Comparison of ENCODE assay signal across 1 cellular context in the genomic region with DNA sequence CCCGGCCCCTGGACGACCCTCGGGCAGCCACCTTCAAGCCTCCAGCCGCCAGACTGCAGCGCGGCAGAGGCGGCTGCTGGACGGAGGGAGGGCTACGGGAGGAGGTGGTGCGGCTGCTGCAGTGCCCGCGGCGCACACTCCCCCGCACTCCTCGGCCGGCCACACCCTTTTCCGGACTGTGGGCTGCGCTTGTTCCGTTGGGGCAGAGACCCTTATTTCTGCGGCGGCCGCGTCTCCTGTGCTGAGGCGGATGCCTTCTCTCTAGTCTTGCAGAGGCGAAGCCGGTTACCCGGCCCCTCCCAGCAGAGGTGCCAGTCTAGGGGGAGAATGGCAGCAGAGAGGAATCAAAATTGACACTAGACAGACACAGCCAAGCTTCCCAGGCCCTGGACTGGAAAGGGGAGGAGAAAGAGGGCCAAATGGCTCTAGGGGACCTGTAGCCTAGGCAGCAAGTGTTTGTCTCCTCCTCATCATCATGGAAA.
TF ChIP-seq lines count a peak whose summit lies in the region.

No MANE protein-coding gene starts in this region.

TF ChIP-seq in HEK293, 187 proteins besides CTCF, POLR2A, EP300 and RAD21 (continued from another document):
- TF ChIP-seq, protein P1, sequence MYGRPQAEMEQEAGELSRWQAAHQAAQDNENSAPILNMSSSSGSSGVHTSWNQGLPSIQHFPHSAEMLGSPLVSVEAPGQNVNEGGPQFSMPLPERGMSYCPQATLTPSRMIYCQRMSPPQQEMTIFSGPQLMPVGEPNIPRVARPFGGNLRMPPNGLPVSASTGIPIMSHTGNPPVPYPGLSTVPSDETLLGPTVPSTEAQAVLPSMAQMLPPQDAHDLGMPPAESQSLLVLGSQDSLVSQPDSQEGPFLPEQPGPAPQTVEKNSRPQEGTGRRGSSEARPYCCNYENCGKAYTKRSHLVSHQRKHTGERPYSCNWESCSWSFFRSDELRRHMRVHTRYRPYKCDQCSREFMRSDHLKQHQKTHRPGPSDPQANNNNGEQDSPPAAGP (tag by site-specific recombination; IDR thresholded peaks at IDR 0.05): peak; percentile 59; the same call in 1 of the 2 replicates
- TF ChIP-seq KLF10 (tag by site-specific recombination; IDR thresholded peaks at IDR 0.05): peak; percentile 93
- TF ChIP-seq ZNF266 (tag by site-specific recombination; IDR thresholded peaks at IDR 0.05; ENCODE audit: low read depth): no peak
- TF ChIP-seq ZNF335 (tag by site-specific recombination; conservative IDR thresholded peaks at IDR 0.05): peak; percentile 63
- TF ChIP-seq ZBTB20 (tag by site-specific recombination; IDR thresholded peaks at IDR 0.05): no peak; the same call in 1 of the 2 replicates
- no peak for TF ChIP-seq ZNF140 (tag by site-specific recombination; IDR thresholded peaks at IDR 0.05)
- peak; percentile 73 for TF ChIP-seq ZNF366 (tag by site-specific recombination; conservative IDR thresholded peaks at IDR 0.05)
- TF ChIP-seq ZNF2 (tag by site-specific recombination; IDR thresholded peaks at IDR 0.05): peak; percentile 41; the same call in 1 of the 2 replicates
- peak; percentile 75 for TF ChIP-seq GLIS2 (tag by site-specific recombination; IDR thresholded peaks at IDR 0.05)
- TF ChIP-seq, protein P2, sequence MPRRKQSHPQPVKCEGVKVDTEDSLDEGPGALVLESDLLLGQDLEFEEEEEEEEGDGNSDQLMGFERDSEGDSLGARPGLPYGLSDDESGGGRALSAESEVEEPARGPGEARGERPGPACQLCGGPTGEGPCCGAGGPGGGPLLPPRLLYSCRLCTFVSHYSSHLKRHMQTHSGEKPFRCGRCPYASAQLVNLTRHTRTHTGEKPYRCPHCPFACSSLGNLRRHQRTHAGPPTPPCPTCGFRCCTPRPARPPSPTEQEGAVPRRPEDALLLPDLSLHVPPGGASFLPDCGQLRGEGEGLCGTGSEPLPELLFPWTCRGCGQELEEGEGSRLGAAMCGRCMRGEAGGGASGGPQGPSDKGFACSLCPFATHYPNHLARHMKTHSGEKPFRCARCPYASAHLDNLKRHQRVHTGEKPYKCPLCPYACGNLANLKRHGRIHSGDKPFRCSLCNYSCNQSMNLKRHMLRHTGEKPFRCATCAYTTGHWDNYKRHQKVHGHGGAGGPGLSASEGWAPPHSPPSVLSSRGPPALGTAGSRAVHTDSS (tag by site-specific recombination; IDR thresholded peaks at IDR 0.05): no peak
- TF ChIP-seq ZNF433 (tag by site-specific recombination; IDR thresholded peaks at IDR 0.05; ENCODE audit: low read depth): no peak
- TF ChIP-seq ZNF391 (tag by site-specific recombination; IDR thresholded peaks at IDR 0.05; ENCODE audit: borderline replicate concordance, low read depth): no peak
- TF ChIP-seq FEZF1 (tag by site-specific recombination; IDR thresholded peaks at IDR 0.05): no peak
- no peak for TF ChIP-seq ZNF830 (tag by site-specific recombination; IDR thresholded peaks at IDR 0.05; ENCODE audit: low read depth)
- peak; percentile 51 for TF ChIP-seq OSR2 (tag by site-specific recombination; IDR thresholded peaks at IDR 0.05)
- TF ChIP-seq ZBTB8A (tag by site-specific recombination; IDR thresholded peaks at IDR 0.05): peak; percentile 51; the same call in 1 of the 2 replicates
- TF ChIP-seq ZNF629 (tag by site-specific recombination; IDR thresholded peaks at IDR 0.05): peak; percentile 22; the same call in 1 of the 2 replicates
- TF ChIP-seq ZSCAN23 (tag by site-specific recombination; IDR thresholded peaks at IDR 0.05): no peak
- no peak for TF ChIP-seq SCRT1 (tag by site-specific recombination; IDR thresholded peaks at IDR 0.05; ENCODE audit: borderline replicate concordance)
- no peak for TF ChIP-seq ZNF37A (tag by site-specific recombination; IDR thresholded peaks at IDR 0.05)
- no peak for TF ChIP-seq ZNF571 (tag by site-specific recombination; IDR thresholded peaks at IDR 0.05)
- TF ChIP-seq SP2 (tag by site-specific recombination; IDR thresholded peaks at IDR 0.05): peak; percentile 75
- TF ChIP-seq KLF9 (tag by site-specific recombination; IDR thresholded peaks at IDR 0.05; ENCODE audit: low read depth): peak; percentile 90
- TF ChIP-seq ZNF621 (tag by site-specific recombination; IDR thresholded peaks at IDR 0.05): no peak
- TF ChIP-seq KLF1 (tag by site-specific recombination; IDR thresholded peaks at IDR 0.05): peak; percentile 91
- 0 out of 2 replicates have a peak, but pooled peaks have one; percentile 28 for TF ChIP-seq ZEB2 (tag by site-specific recombination; IDR thresholded peaks at IDR 0.05)
- peak; percentile 59 for TF ChIP-seq SP3 (tag by site-specific recombination; IDR thresholded peaks at IDR 0.05)
- TF ChIP-seq EGR2 (tag by site-specific recombination; IDR thresholded peaks at IDR 0.05; ENCODE audit: low read depth): peak; percentile 87
- no peak for TF ChIP-seq PRDM1 (tag by site-specific recombination; IDR thresholded peaks at IDR 0.05)
- TF ChIP-seq ZNF548 (tag by site-specific recombination; IDR thresholded peaks at IDR 0.05): no peak
- TF ChIP-seq, protein P3, sequence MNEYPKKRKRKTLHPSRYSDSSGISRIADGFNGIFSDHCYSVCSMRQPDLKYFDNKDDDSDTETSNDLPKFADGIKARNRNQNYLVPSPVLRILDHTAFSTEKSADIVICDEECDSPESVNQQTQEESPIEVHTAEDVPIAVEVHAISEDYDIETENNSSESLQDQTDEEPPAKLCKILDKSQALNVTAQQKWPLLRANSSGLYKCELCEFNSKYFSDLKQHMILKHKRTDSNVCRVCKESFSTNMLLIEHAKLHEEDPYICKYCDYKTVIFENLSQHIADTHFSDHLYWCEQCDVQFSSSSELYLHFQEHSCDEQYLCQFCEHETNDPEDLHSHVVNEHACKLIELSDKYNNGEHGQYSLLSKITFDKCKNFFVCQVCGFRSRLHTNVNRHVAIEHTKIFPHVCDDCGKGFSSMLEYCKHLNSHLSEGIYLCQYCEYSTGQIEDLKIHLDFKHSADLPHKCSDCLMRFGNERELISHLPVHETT (tag by site-specific recombination; IDR thresholded peaks at IDR 0.05): no peak
- TF ChIP-seq TRIM28 (IDR thresholded peaks at IDR 0.05; ENCODE audit: borderline replicate concordance, low read length): no peak
- 0 out of 2 replicates have a peak, but pooled peaks have one; percentile 29 for TF ChIP-seq SP7 (tag by site-specific recombination; IDR thresholded peaks at IDR 0.05)
- no peak for TF ChIP-seq ZNF658 (tag by site-specific recombination; IDR thresholded peaks at IDR 0.05)
